14 cellular contexts compared by ENCODE assay signal in genomic region chr4:119038465-119038864, GRCh38.
A peak's percentile ranks its signal among the peaks of the same experiment; 100 is the strongest.
DNase-seq lines count a peak whose midpoint lies in the region; TF ChIP-seq lines count a peak whose summit lies in the region.
"Had no signal": no experiment of that assay in that cellular context is flagged by ENCODE, and none has a peak within 500 bp of the region (broad histone marks: within the 10 kb centered on the region; RNA-seq: fewer than 3 reads in every experiment).

No MANE protein-coding gene starts in this region.

- no peaks in the 10 kb centered on the region for H3K9me2 ChIP-seq in GM23248 (ENCODE audit: insufficient read depth)

- H3K9me3 ChIP-seq in GM23248 (ENCODE audit: low read depth), result no peaks in the 10 kb centered on the region
- H3K9me3 ChIP-seq: adrenal gland, mucosa of descending colon had no signal

- POLR2A ChIA-PET in activated CD4-positive, alpha-beta T cell treated with anti-CD3 and anti-CD28 coated beads, Interleukin-2, amount 10 ng/mL, durations not matched to agents 7 days and 5 days (lab: Charles Lee), result no interaction called here

- peak overlapping the region; percentile 55 for H2AFZ ChIP-seq in GM23248

- peak overlapping the region; percentile 30 for H3K4me2 ChIP-seq in GM23248 (ENCODE audit: unreplicated experiment)

- no peaks in the 10 kb centered on the region for H3K79me2 ChIP-seq in GM23248 (ENCODE audit: insufficient read depth)

- H3F3A ChIP-seq in GM23248 (ENCODE audit: insufficient read depth), result peaks cover 57% of the 10 kb centered on the region

- no peaks in the 10 kb centered on the region for H3K27me3 ChIP-seq in GM23248 (replicated peaks; ENCODE audit: insufficient read depth)
- H3K27me3 ChIP-seq: adrenal gland had no signal

- H3K4me3 Mint-ChIP-seq in CD14-positive monocyte, result peak overlapping the region; percentile 32 to 68
- no peak overlapping the region for H3K4me3 Mint-ChIP-seq in activated CD4-positive, alpha-beta T cell treated with anti-CD3 and anti-CD28 coated beads, Interleukin-2, amount 10 ng/mL, durations not matched to agents 7 days and 5 days
- H3K4me3 Mint-ChIP-seq: CD4-positive, CD25-positive, alpha-beta regulatory T cell; effector memory CD8-positive, alpha-beta T cell; T-helper 2 cell treated with Interferon-gamma antibody and Interleukin-4, amounts not matched to agents 5 μg/mL and 100 μg/mL, for 36 hours had no signal

- TF ChIP-seq CTCF in CD14-positive monocyte (IDR thresholded peaks at IDR 0.05) (no peak), choroid plexus epithelial cell (conservative IDR thresholded peaks at IDR 0.05; ENCODE audit: low read depth, low read length) (no peak)

- no peaks in the 10 kb centered on the region for H4K20me1 ChIP-seq in GM23248 (ENCODE audit: insufficient read depth)

- H3K4me1 ChIP-seq in GM23248 (ENCODE audit: insufficient read depth), result peaks cover 83% of the 10 kb centered on the region

- peak overlapping the region; percentile 86 for H3K27ac ChIP-seq in GM23248

- H3K36me3 ChIP-seq in GM23248 (ENCODE audit: low read depth), result no peaks in the 10 kb centered on the region
- H3K36me3 ChIP-seq: adrenal gland had no signal

- H3K27ac Mint-ChIP-seq in CD14-positive monocyte, result peak overlapping the region; percentile 82 to 90 (median 86)
- H3K27ac Mint-ChIP-seq in activated CD4-positive, alpha-beta T cell treated with anti-CD3 and anti-CD28 coated beads, Interleukin-2, amount 10 ng/mL, durations not matched to agents 7 days and 5 days, result no peak overlapping the region
- H3K27ac Mint-ChIP-seq: CD4-positive, CD25-positive, alpha-beta regulatory T cell; effector memory CD8-positive, alpha-beta T cell; T-helper 2 cell treated with Interferon-gamma antibody and Interleukin-4, amounts not matched to agents 5 μg/mL and 100 μg/mL, for 36 hours had no signal

- H3K9me3 Mint-ChIP-seq in CD14-positive monocyte, result no peaks in the 10 kb centered on the region
- no peaks in the 10 kb centered on the region for H3K9me3 Mint-ChIP-seq in activated CD4-positive, alpha-beta T cell treated with anti-CD3 and anti-CD28 coated beads, Interleukin-2, amount 10 ng/mL, durations not matched to agents 7 days and 5 days
- H3K9me3 Mint-ChIP-seq: CD4-positive, CD25-positive, alpha-beta regulatory T cell; effector memory CD8-positive, alpha-beta T cell; T-helper 2 cell treated with Interferon-gamma antibody and Interleukin-4, amounts not matched to agents 5 μg/mL and 100 μg/mL, for 36 hours had no signal

- DNase-seq in CD14-positive monocyte (ENCODE audit: low spot score), result no peak
- DNase-seq in GM23248, result peak; percentile 70
- DNase-seq in choroid plexus epithelial cell (ENCODE audit: low read depth), result peak; percentile 42
- peak; percentile 17 for DNase-seq in pons (ENCODE audit: low spot score)
- no peak for DNase-seq in NCI-H187 (lab: John Stamatoyannopoulos, UW)
- no peak for DNase-seq in activated CD4-positive, alpha-beta T cell treated with anti-CD3 and anti-CD28 coated beads, Interleukin-2, amount 10 ng/mL, durations not matched to agents 7 days and 5 days
- no peak for DNase-seq in T-helper 2 cell
- DNase-seq in T-helper 9 cell, result no peak
- DNase-seq: adrenal gland; CD4-positive, CD25-positive, alpha-beta regulatory T cell; effector memory CD8-positive, alpha-beta T cell; mucosa of descending colon; NCI-H2029 treated with DMSO at 0.1 percent for 48 hours had no signal

- H3K4me1 Mint-ChIP-seq in CD14-positive monocyte, result peaks cover 18% of the 10 kb centered on the region
- peaks cover 10% of the 10 kb centered on the region for H3K4me1 Mint-ChIP-seq in activated CD4-positive, alpha-beta T cell treated with anti-CD3 and anti-CD28 coated beads, Interleukin-2, amount 10 ng/mL, durations not matched to agents 7 days and 5 days

- peak overlapping the region; percentile 8 for H3K4me3 ChIP-seq in GM23248
- H3K4me3 ChIP-seq in choroid plexus epithelial cell (ENCODE audit: low read depth, low read length), result no peak overlapping the region
- H3K4me3 ChIP-seq: adrenal gland, mucosa of descending colon had no signal

- H3K36me3 Mint-ChIP-seq in CD14-positive monocyte, result no peaks in the 10 kb centered on the region
- H3K36me3 Mint-ChIP-seq in activated CD4-positive, alpha-beta T cell treated with anti-CD3 and anti-CD28 coated beads, Interleukin-2, amount 10 ng/mL, durations not matched to agents 7 days and 5 days (ENCODE audit: low read depth), result no peaks in the 10 kb centered on the region
- H3K36me3 Mint-ChIP-seq: CD4-positive, CD25-positive, alpha-beta regulatory T cell had no signal

- peak overlapping the region; percentile 19; the same call in 1 of the 2 replicates for H3K9ac ChIP-seq in GM23248

- intact Hi-C loops in CD14-positive monocyte (cut with micrococcal nuclease), result no loop called here

- WGBS in GM23248 (ENCODE audit: low coverage in 1 of 2, low lambda C conversion rate in 2 of 2, missing lambda C conversion rate in 2 of 2), 2 experiments, result 25 to 40% methylated on average over 2 of the region's 2 CpGs

- CTCF ChIA-PET in activated CD4-positive, alpha-beta T cell treated with anti-CD3 and anti-CD28 coated beads, Interleukin-2, amount 10 ng/mL, durations not matched to agents 7 days and 5 days (lab: Charles Lee), result no interaction called here

- in situ Hi-C loops in GM23248 (cut with MboI), result loop anchor here (25.0 kb wide), 1 partner anchor 101 kb away; no protein-coding TSS in a partner anchor

- H3K27me3 Mint-ChIP-seq in CD14-positive monocyte (ENCODE audit: low read depth in 3 of 3), result no peaks in the 10 kb centered on the region
- H3K27me3 Mint-ChIP-seq in activated CD4-positive, alpha-beta T cell treated with anti-CD3 and anti-CD28 coated beads, Interleukin-2, amount 10 ng/mL, durations not matched to agents 7 days and 5 days, result no peaks in the 10 kb centered on the region

Comparison
In these comparisons a context has a peak if more than half of its experiments do, and no peak if none do; other contexts are left out.
1. DNase-seq: peak in GM23248 (single experiment), choroid plexus epithelial cell (single experiment) and pons (single experiment); none in CD14-positive monocyte (single experiment), NCI-H187 (0 of 2), activated CD4-positive, alpha-beta T cell treated with anti-CD3 and anti-CD28 coated beads, Interleukin-2, amount 10 ng/mL, durations not matched to agents 7 days and 5 days (single experiment), T-helper 2 cell (0 of 5) and T-helper 9 cell (single experiment).